8 cellular contexts compared by ENCODE assay signal in genomic region chr14:24441904-24442239, GRCh38. TPM values are rescaled to one million over a fixed set of nuclear protein-coding genes. Genes with fewer than 3 reads are reported as not detected.
DNase-seq lines count a peak whose midpoint lies in the region; ATAC-seq and TF ChIP-seq lines count a peak whose summit lies in the region.

No MANE protein-coding gene starts in this region.

- peaks cover 22 to 56% (median 51%) of the 10 kb centered on the region in 4 donors for H3K4me1 Mint-ChIP-seq in naive thymus-derived CD8-positive, alpha-beta T cell

- peak overlapping the region; percentile 98 for H3K27ac ChIP-seq in coronary artery

- POLR2A ChIA-PET in naive thymus-derived CD8-positive, alpha-beta T cell (lab: Charles Lee) = interaction anchor here (0.6 to 4.8 kb wide), 13 partner anchors 12 to 1139 kb away, joined by 3 to 110 read pairs (median 4); partner anchors contain the start of genes CBLN3, CHMP4A, KHNYN and LTB4R

- TF ChIP-seq CTCF in coronary artery (IDR thresholded peaks at IDR 0.05) = no peak

- peak overlapping the region; percentile 90 to 98 (median 96) for H3K4me3 Mint-ChIP-seq in naive thymus-derived CD8-positive, alpha-beta T cell

- DNase-seq in NCI-H1417 (lab: John Stamatoyannopoulos, UW) (peak in 2 of 3 experiments; percentile 77 to 82), NCI-H1417 treated with DMSO at 0.1 percent for 48 hours (lab: John Stamatoyannopoulos, UW) (no peak), NCI-H524 treated with DMSO at 0.1 percent for 48 hours (lab: John Stamatoyannopoulos, UW) (peak; percentile 26), coronary artery (ENCODE audit: low spot score) (no peak)
- no peak for DNase-seq in naive thymus-derived CD8-positive, alpha-beta T cell

- no peak for ATAC-seq in naive thymus-derived CD8-positive, alpha-beta T cell
- no peak for ATAC-seq in HG03442 (IDR thresholded peaks at IDR 0.05; ENCODE audit: unreplicated experiment)
- ATAC-seq in HG02885 (IDR thresholded peaks at IDR 0.05; ENCODE audit: poor library complexity, unreplicated experiment) = no peak
- no peak for ATAC-seq in GM18907 (IDR thresholded peaks at IDR 0.05; ENCODE audit: unreplicated experiment)

- H3K27ac Mint-ChIP-seq in naive thymus-derived CD8-positive, alpha-beta T cell = peak overlapping the region; percentile 98 to 100 (median 99)

- no peaks in the 10 kb centered on the region for H3K27me3 Mint-ChIP-seq in naive thymus-derived CD8-positive, alpha-beta T cell

- H3K4me3 ChIP-seq in coronary artery = peak overlapping the region; percentile 80

- H3K9me3 Mint-ChIP-seq in naive thymus-derived CD8-positive, alpha-beta T cell = peaks cover 0 to 8% (median 0%) of the 10 kb centered on the region in 9 donors

- peaks cover 0 to 31% (median 6%) of the 10 kb centered on the region in 3 donors for H3K36me3 Mint-ChIP-seq in naive thymus-derived CD8-positive, alpha-beta T cell

RNA-seq across cellular contexts. Expression of gene SDR39U1, which starts 0.7 kb away (rescaled TPM):
- 100 to 1,000 TPM; 140 to 145 TPM for total RNA-seq in naive thymus-derived CD8-positive, alpha-beta T cell
- polyA plus RNA-seq in naive thymus-derived CD8-positive, alpha-beta T cell = 10 to 100 TPM; 70.3 to 90.8 (median 89.5) TPM

RNA-seq across cellular contexts. Expression of gene KHNYN, which starts 12.1 kb away (rescaled TPM):
- 100 to 1,000 TPM; 142 to 150 TPM for total RNA-seq in naive thymus-derived CD8-positive, alpha-beta T cell
- polyA plus RNA-seq in naive thymus-derived CD8-positive, alpha-beta T cell = 10 to 100 TPM in 2 of 3 donors, 1 to 10 TPM in 1; 9.1 to 16.9 (median 10.6) TPM

RNA-seq across cellular contexts. Expression of gene CBLN3, which starts 12.4 kb away (rescaled TPM):
- total RNA-seq in naive thymus-derived CD8-positive, alpha-beta T cell = 1 to 10 TPM; 3.9 to 4.8 TPM
- under 1 TPM in 1 of 3 donors, not detected in 2; 0.23 TPM for polyA plus RNA-seq in naive thymus-derived CD8-positive, alpha-beta T cell

RNA-seq across cellular contexts. Expression of gene NYNRIN, which starts 43.1 kb away (rescaled TPM):
- under 1 TPM; 0.29 to 0.36 TPM for total RNA-seq in naive thymus-derived CD8-positive, alpha-beta T cell
- polyA plus RNA-seq in naive thymus-derived CD8-positive, alpha-beta T cell = under 1 TPM in 1 of 3 donors, not detected in 2; 0.13 TPM

Comparison
In these comparisons a context has a peak if more than half of its experiments do, and no peak if none do; other contexts are left out.
1. DNase-seq: peak in NCI-H1417 (2 of 3) and NCI-H524 treated with DMSO at 0.1 percent for 48 hours (single experiment); none in NCI-H1417 treated with DMSO at 0.1 percent for 48 hours (single experiment), coronary artery (single experiment) and naive thymus-derived CD8-positive, alpha-beta T cell (0 of 10).